In the genomic region with DNA sequence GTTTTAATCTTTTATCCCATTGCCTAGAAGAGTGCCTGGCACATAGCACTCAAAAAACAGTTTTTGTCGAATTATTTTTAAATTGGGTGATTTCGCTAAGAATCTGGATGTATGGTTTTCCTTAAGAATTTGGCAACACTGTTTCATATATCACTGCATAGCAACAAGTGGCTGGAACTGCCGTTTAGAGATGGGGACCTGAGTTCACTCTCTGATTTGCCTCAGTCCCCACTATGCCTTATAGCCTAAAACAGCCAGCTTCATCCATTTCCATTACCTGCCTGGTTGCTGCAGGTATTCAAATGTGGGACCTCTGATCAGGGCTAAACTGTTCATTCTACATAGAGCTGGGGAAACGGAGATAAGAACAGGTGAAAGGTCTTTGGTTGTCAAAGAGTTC, we compare ENCODE assay signal across 28 cellular contexts. TPM values are rescaled to one million over a fixed set of nuclear protein-coding genes. Genes with fewer than 3 reads are reported as not detected.
DNase-seq lines count a peak whose midpoint lies in the region; ATAC-seq and TF ChIP-seq lines count a peak whose summit lies in the region.
"Had no signal": no experiment of that assay in that cellular context is flagged by ENCODE, and none has a peak within 500 bp of the region (broad histone marks: within the 10 kb centered on the region; RNA-seq: fewer than 3 reads in every experiment).

No MANE protein-coding gene starts in this region.

- DNase-seq in left ventricle myocardium inferior (no peak), left ventricle myocardium superior (no peak), endothelial cell (ENCODE audit: low spot score) (no peak), neural crest cell (ENCODE audit: low read depth, low spot score) (no peak), gastrocnemius medialis (no peak), T-helper 1 cell (no peak)
- DNase-seq: activated CD8-positive, alpha-beta T cell treated with anti-CD3 and anti-CD28 coated beads, Interleukin-2, amount 10 ng/mL, durations not matched to agents 7 days and 5 days; activated naive CD4-positive, alpha-beta T cell treated with anti-CD3 and anti-CD28 coated beads, Interleukin-2, amount 50 U/mL, for 16 hours; activated T-cell treated with anti-CD3 and anti-CD28 coated beads, Interleukin-2, amount 50 U/mL, for 24 hours; body of pancreas; C1 segment of cervical spinal cord; EL; foreskin fibroblast; HCEC 1CT; lower lobe of right lung; NCI-H2107; NCI-H510A treated with DMSO at 0.1 percent for 48 hours; NK-92 treated with Interleukin-12 subunit alpha and Interleukin-12 subunit beta, amount 100 ng/mL, for 24 hours; sigmoid colon; stimulated activated CD4-positive, alpha-beta T cell treated with anti-CD3 and anti-CD28 coated beads, Interleukin-1b, Interleukin-23, amount 100 ng/mL, for 48 hours had no signal

- H3K9me3 ChIP-seq in left ventricle myocardium inferior (replicated peaks) (no peaks in the 10 kb centered on the region), gastrocnemius medialis (no peaks in the 10 kb centered on the region)
- H3K9me3 ChIP-seq: body of pancreas, lower lobe of right lung, sigmoid colon had no signal

- H3K36me3 Mint-ChIP-seq in endothelial cell (ENCODE audit: low read depth, unreplicated experiment), result peaks cover 19% of the 10 kb centered on the region
- H3K36me3 Mint-ChIP-seq in neural crest cell (ENCODE audit: low read depth), result no peaks in the 10 kb centered on the region

- peaks cover 17% of the 10 kb centered on the region for H3K27me3 Mint-ChIP-seq in endothelial cell (ENCODE audit: unreplicated experiment)
- peaks cover 25% of the 10 kb centered on the region for H3K27me3 Mint-ChIP-seq in neural crest cell (ENCODE audit: low read depth)

- ATAC-seq in left ventricle myocardium superior (no peak), HG03139 (IDR thresholded peaks at IDR 0.05; ENCODE audit: unreplicated experiment) (no peak), gastrocnemius medialis (no peak), GM19463 (IDR thresholded peaks at IDR 0.05; ENCODE audit: unreplicated experiment) (no peak)
- ATAC-seq: activated CD4-positive, CD25-positive, alpha-beta regulatory T cell treated with anti-CD3 and anti-CD28 coated beads, Interleukin-2, amount 50 U/mL, for 24 hours; activated CD8-positive, alpha-beta T cell treated with anti-CD3 and anti-CD28 coated beads, Interleukin-2, amount 10 ng/mL, durations not matched to agents 7 days and 5 days; body of pancreas; lower lobe of right lung had no signal

- H3K27me3 ChIP-seq in left ventricle myocardium inferior (ENCODE audit: low read depth) (no peaks in the 10 kb centered on the region), gastrocnemius medialis (no peaks in the 10 kb centered on the region)
- H3K27me3 ChIP-seq: body of pancreas, sigmoid colon had no signal

- H3K4me3 ChIP-seq in left ventricle myocardium inferior, result peak overlapping the region; percentile 86
- no peak overlapping the region for H3K4me3 ChIP-seq in gastrocnemius medialis

- H3K4me1 ChIP-seq in left ventricle myocardium inferior (peaks cover 70% of the 10 kb centered on the region), gastrocnemius medialis (peaks cover 15 to 18% of the 10 kb centered on the region in 2 donors)

- no peak overlapping the region for H3K27ac ChIP-seq in left ventricle myocardium inferior (replicated peaks)
- no peak overlapping the region for H3K27ac ChIP-seq in gastrocnemius medialis
- H3K27ac ChIP-seq: body of pancreas, lower lobe of right lung, sigmoid colon, SK-N-MC had no signal

- H3K4me3 Mint-ChIP-seq in endothelial cell (ENCODE audit: unreplicated experiment) (peak overlapping the region; percentile 17), neural crest cell (peak overlapping the region; percentile 20)
- H3K4me3 Mint-ChIP-seq: activated CD8-positive, alpha-beta T cell treated with anti-CD3 and anti-CD28 coated beads, Interleukin-2, amount 10 ng/mL, durations not matched to agents 7 days and 5 days had no signal

- intact Hi-C loops in left ventricle myocardium inferior (cut with micrococcal nuclease), result no loop called here
- intact Hi-C loops in left ventricle myocardium superior (cut with micrococcal nuclease), result no loop called here
- intact Hi-C loops in gastrocnemius medialis (cut with DNase I; ENCODE audit: low total_unique reads), result no loop called here

- H3K36me3 ChIP-seq in left ventricle myocardium inferior, result no peaks in the 10 kb centered on the region
- H3K36me3 ChIP-seq in gastrocnemius medialis, result no peaks in the 10 kb centered on the region
- H3K36me3 ChIP-seq: lower lobe of right lung, sigmoid colon had no signal

- in situ Hi-C loops in gastrocnemius medialis (cut with MboI; ENCODE audit: low sequenced_read_pairs in 4 of 4), result loop anchor here in 3 of 4 donors (10.0 to 25.0 kb wide), 3 partner anchors 83 to 211 kb away; a partner anchor contains a TSS

- no peak for TF ChIP-seq CTCF in left ventricle myocardium inferior (IDR thresholded peaks at IDR 0.05; ENCODE audit: borderline replicate concordance)
- TF ChIP-seq CTCF in endothelial cell (IDR thresholded peaks at IDR 0.05; ENCODE audit: unreplicated experiment), result no peak
- no peak for TF ChIP-seq CTCF in neural crest cell (conservative IDR thresholded peaks at IDR 0.05)
- no peak for TF ChIP-seq CTCF in gastrocnemius medialis (IDR thresholded peaks at IDR 0.05 in 4 of 5, conservative IDR thresholded peaks at IDR 0.05 in 1 of 5)

- no peak for TF ChIP-seq POLR2A in gastrocnemius medialis (IDR thresholded peaks at IDR 0.05)

- H3K4me1 Mint-ChIP-seq in endothelial cell (ENCODE audit: unreplicated experiment), result peaks cover 49% of the 10 kb centered on the region
- peaks cover 23% of the 10 kb centered on the region for H3K4me1 Mint-ChIP-seq in neural crest cell

- H3K27ac Mint-ChIP-seq in endothelial cell (ENCODE audit: unreplicated experiment), result no peak overlapping the region
- H3K27ac Mint-ChIP-seq in neural crest cell (ENCODE audit: unreplicated experiment), result no peak overlapping the region
- H3K27ac Mint-ChIP-seq: activated CD8-positive, alpha-beta T cell treated with anti-CD3 and anti-CD28 coated beads, Interleukin-2, amount 10 ng/mL, durations not matched to agents 7 days and 5 days; activated T-cell treated with anti-CD3 and anti-CD28 coated beads, Interleukin-2, amount 50 U/mL, for 24 hours; stimulated activated naive CD8-positive, alpha-beta T cell treated with anti-CD3 and anti-CD28 coated beads, Interleukin-15, Interleukin-2, amounts not matched to agents 100 ng/mL and 50 ng/mL, for 24 hours had no signal

- H3K9me3 Mint-ChIP-seq in endothelial cell (ENCODE audit: unreplicated experiment) (no peaks in the 10 kb centered on the region), neural crest cell (no peaks in the 10 kb centered on the region)
- H3K9me3 Mint-ChIP-seq: activated T-cell treated with anti-CD3 and anti-CD28 coated beads, Interleukin-2, amount 50 U/mL, for 24 hours; stimulated activated naive CD8-positive, alpha-beta T cell treated with anti-CD3 and anti-CD28 coated beads, Interleukin-15, Interleukin-2, amounts not matched to agents 100 ng/mL and 50 ng/mL, for 24 hours had no signal

RNA-seq across cellular contexts. Expression of a gene that starts 1.8 kb away (rescaled TPM):
- 65.4 TPM for total RNA-seq in left ventricle myocardium inferior
- total RNA-seq in left ventricle myocardium superior, result 68.3 TPM
- total RNA-seq in endothelial cell (ENCODE audit: unreplicated experiment), result 83.3 TPM
- total RNA-seq in neural crest cell, result 23.6 and 27.7 TPM in 2 replicates
- total RNA-seq in gastrocnemius medialis, result 10 to 100 TPM in 2 of 4 donors, 1 to 10 TPM in 2; 3.8 to 15.8 (median 9.9) TPM

RNA-seq across cellular contexts. Expression of a gene that starts 45.9 kb away (rescaled TPM):
- 1.8 TPM for total RNA-seq in left ventricle myocardium inferior
- 1.8 TPM for total RNA-seq in left ventricle myocardium superior
- 36.3 TPM for total RNA-seq in endothelial cell (ENCODE audit: unreplicated experiment)
- 16.0 and 16.3 TPM in 2 replicates for total RNA-seq in neural crest cell
- 1 to 10 TPM; 1.8 to 3.5 (median 2.5) TPM for total RNA-seq in gastrocnemius medialis

RNA-seq across cellular contexts. Expression of a gene that starts 46.3 kb away (rescaled TPM):
- total RNA-seq in left ventricle myocardium inferior, result not detected
- total RNA-seq in left ventricle myocardium superior, result not detected
- not detected for total RNA-seq in endothelial cell (ENCODE audit: unreplicated experiment)
- not detected in 2 replicates for total RNA-seq in neural crest cell
- not detected for total RNA-seq in gastrocnemius medialis
- total RNA-seq: activated CD8-positive, alpha-beta T cell treated with anti-CD3 and anti-CD28 coated beads, Interleukin-2, amount 10 ng/mL, durations not matched to agents 7 days and 5 days; body of pancreas; lower lobe of right lung; omental fat pad; RPMI7951; sigmoid colon; urinary bladder had no signal
